1 cellular context compared by ENCODE assay signal in genomic region chr5:179060116-179061008, GRCh38.
TF ChIP-seq lines count a peak whose summit lies in the region.

TSS of gene ZNF354C (plus strand) at chr5:179060373. CDS start at chr5:179062069, 1,696 bp downstream.

TF ChIP-seq in SK-N-SH, 30 proteins besides CTCF, POLR2A, EP300 and RAD21 (continued from another document):
- no peak for TF ChIP-seq PBX3 (IDR thresholded peaks at IDR 0.05)
- peak; percentile 57; the same call in 1 of the 2 replicates for TF ChIP-seq ELF1 (IDR thresholded peaks at IDR 0.05)
- no peak for TF ChIP-seq SIN3A (IDR thresholded peaks at IDR 0.05; ENCODE audit: borderline replicate concordance, low read depth, low read length)
- TF ChIP-seq RCOR1 (IDR thresholded peaks at IDR 0.05; ENCODE audit: low read length), result no peak; the same call in 1 of the 2 replicates
- TF ChIP-seq FOXJ3 (CRISPR knock-in tag; IDR thresholded peaks at IDR 0.05), result peak; percentile 67; the same call in 1 of the 2 replicates
TF ChIP-seq in SK-N-SH: peak in this region for 10.
